ENCODE assay signal across 6 cellular contexts in the genomic region with DNA sequence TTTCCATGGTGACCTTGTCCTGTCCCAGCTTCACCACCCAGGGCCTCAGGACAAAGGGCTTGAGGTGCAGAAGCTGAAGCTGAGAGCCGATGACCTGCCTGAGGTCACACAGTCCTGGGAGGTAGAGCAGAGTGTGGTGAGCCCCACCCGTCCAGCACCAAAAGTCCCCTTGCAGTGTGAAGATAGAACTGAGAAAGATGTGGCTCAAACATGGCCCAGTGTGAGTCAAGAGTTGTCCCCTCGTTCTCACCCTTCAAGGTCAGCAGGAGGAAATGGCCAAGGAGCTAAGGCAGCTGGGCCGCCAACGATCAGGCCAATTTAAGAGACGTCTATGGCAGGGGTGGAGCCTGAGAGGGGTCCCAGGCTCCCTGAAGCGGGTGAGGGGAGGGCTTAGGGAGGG.
"Had no signal": no experiment of that assay in that cellular context is flagged by ENCODE, and none has a peak within 500 bp of the region (broad histone marks: within the 10 kb centered on the region; RNA-seq: fewer than 3 reads in every experiment).

No MANE protein-coding gene starts in this region.

- DNase-seq: GDM1, GF-D8 had no signal

- FAIRE-seq: G401.6, GM12891, GM18507, GM19239 had no signal
